Comparison of ENCODE assay signal across 15 cellular contexts in genomic region chr1:115706009-115706362, GRCh38.
"Had no signal": no experiment of that assay in that cellular context is flagged by ENCODE, and none has a peak within 500 bp of the region (broad histone marks: within the 10 kb centered on the region; RNA-seq: fewer than 3 reads in every experiment).

No MANE protein-coding gene starts in this region.

- H3K9me3 Mint-ChIP-seq: naive B cell had no signal

- H3K36me3 Mint-ChIP-seq: activated naive CD8-positive, alpha-beta T cell; naive B cell had no signal

- H3K27ac Mint-ChIP-seq: activated naive CD8-positive, alpha-beta T cell; naive B cell had no signal

- H3K36me3 ChIP-seq: thyroid gland had no signal

- H3K4me3 ChIP-seq: dorsolateral prefrontal cortex, mucosa of descending colon, thyroid gland had no signal

- H3K4me3 Mint-ChIP-seq: activated naive CD8-positive, alpha-beta T cell; naive B cell had no signal

- H3K4me1 Mint-ChIP-seq: naive B cell had no signal

- H3K27me3 ChIP-seq: thyroid gland had no signal

- H3K27ac ChIP-seq: dorsolateral prefrontal cortex, thyroid gland, VCaP had no signal

- DNase-seq: activated CD4-positive, alpha-beta T cell treated with anti-CD3 and anti-CD28 coated beads, Interleukin-2, amount 50 U/mL, for 1 hour; activated CD4-positive, CD25-positive, alpha-beta regulatory T cell treated with anti-CD3 and anti-CD28 coated beads, Interleukin-2, amount 50 U/mL, for 72 hours; activated CD8-positive, alpha-beta memory T cell treated with anti-CD3 and anti-CD28 coated beads, Interleukin-2, amount 50 U/mL, for 4 hours; caudate nucleus; dorsolateral prefrontal cortex; hypothalamus; mucosa of descending colon; naive B cell; retina; stimulated activated CD4-positive, alpha-beta T cell treated with anti-CD3 and anti-CD28 coated beads, Interleukin-2, amount 100 ng/mL, for 24 hours; stimulated activated naive CD4-positive, alpha-beta T cell treated with Interleukin-2 at 50 U/mL for 16 hours; thyroid gland had no signal

- FAIRE-seq: colon had no signal

- H3K9me3 ChIP-seq: mucosa of descending colon, thyroid gland had no signal
